In genomic region chr11:88603499-88603898, GRCh38 we compare ENCODE assay signal across 33 cellular contexts.
DNase-seq lines count a peak whose midpoint lies in the region; ATAC-seq and TF ChIP-seq lines count a peak whose summit lies in the region.
"Had no signal": no experiment of that assay in that cellular context is flagged by ENCODE, and none has a peak within 500 bp of the region (broad histone marks: within the 10 kb centered on the region; RNA-seq: fewer than 3 reads in every experiment).

No MANE protein-coding gene starts in this region.

- H3K36me3 ChIP-seq in parathyroid adenoma (ENCODE audit: control insufficient read depth, insufficient read depth, low read length): no peaks in the 10 kb centered on the region
- no peaks in the 10 kb centered on the region for H3K36me3 ChIP-seq in tibial artery
- no peaks in the 10 kb centered on the region for H3K36me3 ChIP-seq in vagina
- H3K36me3 ChIP-seq: BLaER1 treated with 17β-estradiol and CSF1 and Interleukin-3, amounts not matched to agents 10 nM and 100 nM; ovary; upper lobe of right lung; WERI-Rb-1 had no signal

- no peaks in the 10 kb centered on the region for H3K36me3 Mint-ChIP-seq in immature natural killer cell
- H3K36me3 Mint-ChIP-seq: activated naive CD8-positive, alpha-beta T cell treated with anti-CD3 and anti-CD28 coated beads, Interleukin-2, amount 10 ng/mL, durations not matched to agents 7 days and 5 days; stimulated activated effector memory CD8-positive, alpha-beta T cell treated with anti-CD3 and anti-CD28 coated beads, Interleukin-12 subunit alpha, Interleukin-12 subunit beta, amount 100 ng/mL, for 72 hours had no signal

- H3K27ac Mint-ChIP-seq in immature natural killer cell: no peak overlapping the region
- H3K27ac Mint-ChIP-seq: activated naive CD8-positive, alpha-beta T cell treated with anti-CD3 and anti-CD28 coated beads, Interleukin-2, amount 10 ng/mL, durations not matched to agents 7 days and 5 days; stimulated activated effector memory CD8-positive, alpha-beta T cell treated with anti-CD3 and anti-CD28 coated beads, Interleukin-12 subunit alpha, Interleukin-12 subunit beta, amount 100 ng/mL, for 72 hours had no signal

- no peak for ATAC-seq in omental fat pad (ENCODE audit: low FRiP score)
- ATAC-seq: body of pancreas; HCT116; Panc1; stimulated activated effector memory CD8-positive, alpha-beta T cell treated with anti-CD3 and anti-CD28 coated beads, Interleukin-12 subunit alpha, Interleukin-12 subunit beta, amount 100 ng/mL, for 72 hours; upper lobe of right lung had no signal

- H3K4me3 ChIP-seq in astrocyte of the spinal cord (ENCODE audit: low read depth, low read length): no peak overlapping the region
- no peak overlapping the region for H3K4me3 ChIP-seq in fibroblast of mammary gland (ENCODE audit: control insufficient read depth, low read depth, low read length)
- H3K4me3 ChIP-seq in parathyroid adenoma (ENCODE audit: low read depth, low read length): no peak overlapping the region
- no peak overlapping the region for H3K4me3 ChIP-seq in tibial artery
- H3K4me3 ChIP-seq in vagina: no peak overlapping the region
- H3K4me3 ChIP-seq: BLaER1 treated with 17β-estradiol and CSF1 and Interleukin-3, amounts not matched to agents 10 nM and 100 nM; body of pancreas; ovary; upper lobe of right lung had no signal

- TF ChIP-seq CTCF in astrocyte of the spinal cord (IDR thresholded peaks at IDR 0.05; ENCODE audit: low read depth, low read length) (no peak), fibroblast of mammary gland (conservative IDR thresholded peaks at IDR 0.05; ENCODE audit: control insufficient read depth, insufficient read depth, low read depth, low read length) (no peak), parathyroid adenoma (IDR thresholded peaks at IDR 0.05) (no peak), tibial artery (IDR thresholded peaks at IDR 0.05) (no peak), omental fat pad (IDR thresholded peaks at IDR 0.05) (no peak), vagina (IDR thresholded peaks at IDR 0.05) (no peak)

- H3K27ac ChIP-seq in parathyroid adenoma (peak overlapping the region; percentile 22), tibial artery (peak overlapping the region in 1 of 2 donors; percentile 46), vagina (no peak overlapping the region)
- H3K27ac ChIP-seq: BLaER1 treated with 17β-estradiol and CSF1 and Interleukin-3, amounts not matched to agents 10 nM and 100 nM; body of pancreas; epithelial cell of prostate; upper lobe of right lung; WERI-Rb-1 had no signal

- in situ Hi-C loops in astrocyte of the spinal cord (cut with HindIII; ENCODE audit: low sequenced_read_pairs): no loop called here

- peaks cover 0 to 2% (median 1%) of the 10 kb centered on the region in 3 donors for H3K27me3 Mint-ChIP-seq in immature natural killer cell (ENCODE audit: low read depth in 3 of 3)
- H3K27me3 Mint-ChIP-seq: activated naive CD8-positive, alpha-beta T cell treated with anti-CD3 and anti-CD28 coated beads, Interleukin-2, amount 10 ng/mL, durations not matched to agents 7 days and 5 days had no signal

- no peaks in the 10 kb centered on the region for H3K9me3 ChIP-seq in parathyroid adenoma (ENCODE audit: control insufficient read depth, low read length)
- no peaks in the 10 kb centered on the region for H3K9me3 ChIP-seq in tibial artery
- H3K9me3 ChIP-seq in vagina: no peaks in the 10 kb centered on the region
- H3K9me3 ChIP-seq: BLaER1 treated with 17β-estradiol and CSF1 and Interleukin-3, amounts not matched to agents 10 nM and 100 nM; body of pancreas; ovary; upper lobe of right lung had no signal

- no peak for TF ChIP-seq POLR2A in vagina (IDR thresholded peaks at IDR 0.05)

- H3K4me1 ChIP-seq in parathyroid adenoma (no peaks in the 10 kb centered on the region), tibial artery (peaks cover 0 to 25% (median 2%) of the 10 kb centered on the region in 4 donors), vagina (no peaks in the 10 kb centered on the region)
- H3K4me1 ChIP-seq: body of pancreas, upper lobe of right lung had no signal

- H2AFZ ChIP-seq in parathyroid adenoma: no peak overlapping the region

- no peak overlapping the region for H3K4me2 ChIP-seq in parathyroid adenoma (ENCODE audit: low read length)

- H3K9ac ChIP-seq in parathyroid adenoma: no peak overlapping the region
- H3K9ac ChIP-seq: BLaER1 treated with 17β-estradiol and CSF1 and Interleukin-3, amounts not matched to agents 10 nM and 100 nM had no signal

- H3K27me3 ChIP-seq in parathyroid adenoma (ENCODE audit: control insufficient read depth, insufficient read depth, low read length) (no peaks in the 10 kb centered on the region), tibial artery (no peaks in the 10 kb centered on the region), vagina (no peaks in the 10 kb centered on the region)
- H3K27me3 ChIP-seq: BLaER1 treated with 17β-estradiol and CSF1 and Interleukin-3, amounts not matched to agents 10 nM and 100 nM; body of pancreas; ovary; upper lobe of right lung had no signal

- H3K9me3 Mint-ChIP-seq in immature natural killer cell: peaks cover 0 to 6% (median 0%) of the 10 kb centered on the region in 6 donors
- H3K9me3 Mint-ChIP-seq: nephron progenitor cell had no signal

- DNase-seq in EH (ENCODE audit: low read depth): peak; percentile 8
- peak; percentile 46 for DNase-seq in astrocyte of the spinal cord (ENCODE audit: low read depth, low spot score)
- DNase-seq in fibroblast of mammary gland (ENCODE audit: low read depth): peak; percentile 80
- no peak for DNase-seq in tibial artery
- DNase-seq in omental fat pad (ENCODE audit: low spot score): no peak
- DNase-seq in vagina (ENCODE audit: extremely low spot score in 2 of 2): no peak
- DNase-seq in immature natural killer cell: no peak
- DNase-seq: activated CD4-positive, alpha-beta T cell treated with anti-CD3 and anti-CD28 coated beads for 48 hours; activated gamma-delta T cell; activated naive CD8-positive, alpha-beta T cell treated with anti-CD3 and anti-CD28 coated beads, Interleukin-2, amount 10 ng/mL, durations not matched to agents 7 days and 5 days; activated T-cell treated with anti-CD3 and anti-CD28 coated beads, Interleukin-2, amount 50 U/mL, for 1 hour; body of pancreas; DMS79 treated with DMSO at 0.1 percent for 48 hours; NCI-H1436 treated with DMSO at 0.1 percent for 48 hours; NCI-H2107; NCI-H510A treated with DMSO at 0.1 percent for 48 hours; nephron progenitor cell; ovary; retina; SIG-M5; stimulated activated CD4-positive, alpha-beta T cell treated with anti-CD3 and anti-CD28 coated beads, Interleukin-12 subunit alpha, Interleukin-12 subunit beta, amount 100 ng/mL, for 4 hours; stimulated activated CD4-positive, alpha-beta T cell treated with anti-CD3 and anti-CD28 coated beads, Interleukin-4, amount 100 ng/mL, for 24 hours; substantia nigra; SW 1271; T1000; upper lobe of right lung; WERI-Rb-1 had no signal

- no peaks in the 10 kb centered on the region for H3K4me1 Mint-ChIP-seq in immature natural killer cell
- H3K4me1 Mint-ChIP-seq: activated naive CD8-positive, alpha-beta T cell treated with anti-CD3 and anti-CD28 coated beads, Interleukin-2, amount 10 ng/mL, durations not matched to agents 7 days and 5 days; stimulated activated effector memory CD8-positive, alpha-beta T cell treated with anti-CD3 and anti-CD28 coated beads, Interleukin-12 subunit alpha, Interleukin-12 subunit beta, amount 100 ng/mL, for 72 hours had no signal

- no peaks in the 10 kb centered on the region for H3K79me2 ChIP-seq in parathyroid adenoma

- H3K4me3 Mint-ChIP-seq in immature natural killer cell: no peak overlapping the region
- H3K4me3 Mint-ChIP-seq: activated naive CD8-positive, alpha-beta T cell treated with anti-CD3 and anti-CD28 coated beads, Interleukin-2, amount 10 ng/mL, durations not matched to agents 7 days and 5 days; nephron progenitor cell; stimulated activated effector memory CD8-positive, alpha-beta T cell treated with anti-CD3 and anti-CD28 coated beads, Interleukin-12 subunit alpha, Interleukin-12 subunit beta, amount 100 ng/mL, for 72 hours had no signal

- intact Hi-C loops in tibial artery (cut with DNase I; ENCODE audit: low total_unique reads) (no loop called here), vagina (cut with DNase I) (no loop called here)

Comparison
In these comparisons a context has a peak if more than half of its experiments do, and no peak if none do; other contexts are left out.
1. DNase-seq: peak in EH (single experiment), astrocyte of the spinal cord (single experiment) and fibroblast of mammary gland (single experiment); none in tibial artery (0 of 2), omental fat pad (single experiment), vagina (0 of 2) and immature natural killer cell (0 of 3).